In the genomic region with DNA sequence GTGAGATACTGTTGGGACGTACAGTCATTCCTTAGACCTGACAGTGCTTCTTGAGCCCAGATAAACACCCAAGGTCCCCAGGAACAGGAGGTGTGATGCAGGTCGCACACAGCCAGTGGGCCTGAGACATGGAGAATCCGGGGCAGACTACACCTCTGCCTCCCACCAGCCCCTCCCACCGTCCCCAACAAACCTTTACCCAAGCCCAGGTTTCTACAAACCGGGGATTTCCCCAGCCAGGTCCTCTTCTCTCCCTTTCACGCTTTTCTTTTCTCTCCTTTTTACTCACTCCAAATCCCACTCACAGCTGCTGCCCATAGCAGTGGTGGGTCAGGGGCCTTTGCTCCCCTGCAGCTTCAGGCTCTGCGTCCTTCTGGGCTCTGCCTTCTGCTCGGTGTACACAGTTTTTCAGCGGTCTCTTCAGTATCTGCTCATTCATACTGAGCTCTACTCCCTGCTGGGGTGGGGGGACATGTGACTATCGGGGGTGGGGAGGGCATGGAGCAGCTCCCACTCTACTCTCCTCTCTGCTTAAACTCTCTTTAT, we compare ENCODE assay signal across 18 cellular contexts.
"Had no signal": no experiment of that assay in that cellular context is flagged by ENCODE, and none has a peak within 500 bp of the region (broad histone marks: within the 10 kb centered on the region; RNA-seq: fewer than 3 reads in every experiment).

No MANE protein-coding gene starts in this region.

- DNase-seq: activated CD4-positive, alpha-beta T cell treated with anti-CD3 and anti-CD28 coated beads for 48 hours; activated CD4-positive, CD25-positive, alpha-beta regulatory T cell; activated CD8-positive, alpha-beta T cell treated with anti-CD3 and anti-CD28 coated beads, Interleukin-2, amount 10 ng/mL, durations not matched to agents 7 days and 5 days; activated naive CD4-positive, alpha-beta T cell treated with anti-CD3 and anti-CD28 coated beads for 36 hours; activated T-cell treated with anti-CD3 and anti-CD28 coated beads, Interleukin-2, amount 50 U/mL, for 24 hours; body of pancreas; endodermal cell; foreskin keratinocyte; hypothalamus; nephron progenitor cell; stimulated activated CD4-positive, alpha-beta T cell treated with anti-CD3 and anti-CD28 coated beads, Interleukin-12 subunit alpha, Interleukin-12 subunit beta, amount 100 ng/mL, for 4 hours; stimulated activated CD4-positive, alpha-beta T cell treated with anti-CD3 and anti-CD28 coated beads, Interleukin-1b, Interleukin-23, amount 100 ng/mL, for 48 hours; stimulated activated naive CD8-positive, alpha-beta T cell treated with anti-CD3 and anti-CD28 coated beads, Interleukin-15, Interleukin-2, amounts not matched to agents 100 U/mL and 50 U/mL, for 24 hours; T1000 had no signal

- ATAC-seq: activated CD8-positive, alpha-beta T cell treated with anti-CD3 and anti-CD28 coated beads, Interleukin-2, amount 10 ng/mL, durations not matched to agents 7 days and 5 days; body of pancreas; foreskin keratinocyte; stimulated activated naive CD8-positive, alpha-beta T cell treated with anti-CD3 and anti-CD28 coated beads, Interleukin-15, Interleukin-2, amounts not matched to agents 100 U/mL and 50 U/mL, for 24 hours had no signal

- H3K4me3 ChIP-seq: body of pancreas, prostate gland, right atrium auricular region, tibial nerve had no signal

- H3K4me1 ChIP-seq: foreskin keratinocyte, prostate gland had no signal

- H3K27me3 ChIP-seq: right atrium auricular region had no signal

- H3K27ac ChIP-seq: body of pancreas, epithelial cell of prostate, foreskin keratinocyte, prostate gland, right atrium auricular region, tibial nerve had no signal

- H3K9me3 ChIP-seq: body of pancreas, prostate gland, right atrium auricular region, tibial nerve had no signal

- H3K36me3 ChIP-seq: prostate gland, right atrium auricular region, tibial nerve had no signal
